In genomic region chr12:27179399-27180214, GRCh38 we compare ENCODE assay signal across 8 cellular contexts.
DNase-seq lines count a peak whose midpoint lies in the region; ATAC-seq lines count a peak whose summit lies in the region.

No MANE protein-coding gene starts in this region.

- no peaks in the 10 kb centered on the region for H3K36me3 Mint-ChIP-seq in activated T-cell treated with anti-CD3 and anti-CD28 coated beads, Interleukin-2, amount 50 U/mL, for 24 hours (ENCODE audit: low read depth)
- H3K36me3 Mint-ChIP-seq in activated CD4-positive, alpha-beta memory T cell treated with anti-CD3 and anti-CD28 coated beads, Interleukin-2, amount 10 ng/mL, durations not matched to agents 7 days and 5 days (ENCODE audit: low read depth) = peaks cover 4% of the 10 kb centered on the region

- H3K9me3 Mint-ChIP-seq in activated T-cell treated with anti-CD3 and anti-CD28 coated beads, Interleukin-2, amount 50 U/mL, for 24 hours = no peaks in the 10 kb centered on the region
- no peaks in the 10 kb centered on the region for H3K9me3 Mint-ChIP-seq in activated CD4-positive, alpha-beta memory T cell treated with anti-CD3 and anti-CD28 coated beads, Interleukin-2, amount 10 ng/mL, durations not matched to agents 7 days and 5 days

- in situ Hi-C loops in KBM-7 (cut with MboI; ENCODE audit: low pct_unique_long_range_greater_than_20kb, low sequenced_read_pairs) = no loop called here

- H3K4me1 Mint-ChIP-seq in activated T-cell treated with anti-CD3 and anti-CD28 coated beads, Interleukin-2, amount 50 U/mL, for 24 hours (ENCODE audit: low read depth) = peaks cover 51% of the 10 kb centered on the region
- H3K4me1 Mint-ChIP-seq in activated CD4-positive, alpha-beta memory T cell treated with anti-CD3 and anti-CD28 coated beads, Interleukin-2, amount 10 ng/mL, durations not matched to agents 7 days and 5 days = peaks cover 40% of the 10 kb centered on the region

- peak; percentile 93 for ATAC-seq in Right ventricle myocardium superior (ENCODE audit: poor library complexity)

- peak overlapping the region; percentile 34 for H3K4me3 Mint-ChIP-seq in activated T-cell treated with anti-CD3 and anti-CD28 coated beads, Interleukin-2, amount 50 U/mL, for 24 hours
- H3K4me3 Mint-ChIP-seq in activated CD4-positive, alpha-beta memory T cell treated with anti-CD3 and anti-CD28 coated beads, Interleukin-2, amount 10 ng/mL, durations not matched to agents 7 days and 5 days = peak overlapping the region; percentile 15

- POLR2A ChIA-PET in activated CD4-positive, alpha-beta memory T cell treated with anti-CD3 and anti-CD28 coated beads, Interleukin-2, amount 10 ng/mL, durations not matched to agents 7 days and 5 days (lab: Charles Lee) = interaction anchor here (1.0 kb wide), 1 partner anchor 65 kb away, joined by 3 read pairs; the partner anchor contains the start of gene STK38L

- intact Hi-C loops in Right ventricle myocardium superior (cut with DNase I) = no loop called here

- no peaks in the 10 kb centered on the region for H3K27me3 Mint-ChIP-seq in activated T-cell treated with anti-CD3 and anti-CD28 coated beads, Interleukin-2, amount 50 U/mL, for 24 hours
- no peaks in the 10 kb centered on the region for H3K27me3 Mint-ChIP-seq in activated CD4-positive, alpha-beta memory T cell treated with anti-CD3 and anti-CD28 coated beads, Interleukin-2, amount 10 ng/mL, durations not matched to agents 7 days and 5 days

- CTCF ChIA-PET in activated CD4-positive, alpha-beta memory T cell treated with anti-CD3 and anti-CD28 coated beads, Interleukin-2, amount 10 ng/mL, durations not matched to agents 7 days and 5 days (lab: Charles Lee) = interaction anchor here (1.0 to 1.4 kb wide), 3 partner anchors 36 to 165 kb away, joined by 3 read pairs; no protein-coding TSS in a partner anchor

- peak overlapping the region; percentile 89 for H3K27ac Mint-ChIP-seq in activated T-cell treated with anti-CD3 and anti-CD28 coated beads, Interleukin-2, amount 50 U/mL, for 24 hours
- peak overlapping the region; percentile 62 for H3K27ac Mint-ChIP-seq in activated CD4-positive, alpha-beta memory T cell treated with anti-CD3 and anti-CD28 coated beads, Interleukin-2, amount 10 ng/mL, durations not matched to agents 7 days and 5 days

- DNase-seq in activated T-cell treated with anti-CD3 and anti-CD28 coated beads, Interleukin-2, amount 50 U/mL, for 24 hours = no peak
- DNase-seq in activated T-cell treated with anti-CD3 and anti-CD28 coated beads, Interleukin-2, amount 50 U/mL, for 1 hour = no peak
- peak; percentile 99 for DNase-seq in H4 (ENCODE audit: low spot score)
- DNase-seq in KBM-7 = peak; percentile 74
- DNase-seq in activated CD4-positive, alpha-beta memory T cell treated with anti-CD3 and anti-CD28 coated beads, Interleukin-2, amount 10 ng/mL, durations not matched to agents 7 days and 5 days = peak; percentile 43
- no peak for DNase-seq in Right ventricle myocardium superior
- DNase-seq in stimulated activated CD4-positive, alpha-beta T cell treated with anti-CD3 and anti-CD28 coated beads, Interleukin-4, amount 100 ng/mL, for 24 hours = peak; percentile 54
- DNase-seq in HuH-7.5 (ENCODE audit: low spot score) = no peak

Comparison
In these comparisons a context has a peak if more than half of its experiments do, and no peak if none do; other contexts are left out.
1. DNase-seq: peak in H4 (single experiment), KBM-7 (single experiment), activated CD4-positive, alpha-beta memory T cell treated with anti-CD3 and anti-CD28 coated beads, Interleukin-2, amount 10 ng/mL, durations not matched to agents 7 days and 5 days (single experiment) and stimulated activated CD4-positive, alpha-beta T cell treated with anti-CD3 and anti-CD28 coated beads, Interleukin-4, amount 100 ng/mL, for 24 hours (single experiment); none in activated T-cell treated with anti-CD3 and anti-CD28 coated beads, Interleukin-2, amount 50 U/mL, for 24 hours (single experiment), activated T-cell treated with anti-CD3 and anti-CD28 coated beads, Interleukin-2, amount 50 U/mL, for 1 hour (single experiment), Right ventricle myocardium superior (single experiment) and HuH-7.5 (single experiment).